In genomic region chr10:44326474-44327030, GRCh38 we compare ENCODE assay signal across 20 cellular contexts. TPM values are rescaled to one million over a fixed set of nuclear protein-coding genes. Genes with fewer than 3 reads are reported as not detected.
"Had no signal": no experiment of that assay in that cellular context is flagged by ENCODE, and none has a peak within 500 bp of the region (broad histone marks: within the 10 kb centered on the region; RNA-seq: fewer than 3 reads in every experiment).

No MANE protein-coding gene starts in this region.

- H3K36me3 ChIP-seq: neural progenitor cell, prostate gland, tibial artery had no signal

- H3K4me3 ChIP-seq: neural progenitor cell, prostate gland, skin epidermis, tibial artery had no signal

- H3K9ac ChIP-seq: neural progenitor cell had no signal

- H3K4me1 ChIP-seq: neural progenitor cell, prostate gland had no signal

- H3K4me2 ChIP-seq: neural progenitor cell had no signal

- H3K27me3 ChIP-seq: neural progenitor cell, tibial artery had no signal

- H3K27ac ChIP-seq: epithelial cell of prostate, neural progenitor cell, prostate gland, skin epidermis, tibial artery had no signal

- ATAC-seq: activated T-cell treated with anti-CD3 and anti-CD28 coated beads, Interleukin-2, amount 50 U/mL, for 4 hours; left lobe of liver; naive thymus-derived CD8-positive, alpha-beta T cell; stimulated activated effector memory CD8-positive, alpha-beta T cell treated with anti-CD3 and anti-CD28 coated beads, Interleukin-12 subunit alpha, Interleukin-12 subunit beta, amount 100 ng/mL, for 72 hours; stimulated activated naive CD8-positive, alpha-beta T cell treated with anti-CD3 and anti-CD28 coated beads, Interleukin-15, amount 100 ng/mL, for 72 hours; WTC11 had no signal

- H2AFZ ChIP-seq: neural progenitor cell had no signal

- DNase-seq: activated CD8-positive, alpha-beta memory T cell treated with anti-CD3 and anti-CD28 coated beads, Interleukin-2, amount 50 U/mL, for 48 hours; activated naive CD4-positive, alpha-beta T cell; activated T-cell treated with anti-CD3 and anti-CD28 coated beads, Interleukin-2, amount 50 U/mL, for 4 hours; amniotic stem cell; cortex of kidney; mammary epithelial cell; naive thymus-derived CD8-positive, alpha-beta T cell; right cardiac atrium; stimulated activated CD4-positive, alpha-beta T cell treated with anti-CD3 and anti-CD28 coated beads, Interleukin-1b, Interleukin-23, amount 100 ng/mL, for 48 hours; stimulated activated naive CD8-positive, alpha-beta T cell treated with anti-CD3 and anti-CD28 coated beads, Interleukin-15, amount 100 ng/mL, for 72 hours; T1000; tibial artery had no signal

- H3K9me3 ChIP-seq: prostate gland, tibial artery had no signal

RNA-seq across cellular contexts. Expression of gene CXCL12, which starts 58.3 kb away (rescaled TPM):
- total RNA-seq: activated T-helper 2 cell treated with anti-CD3 and anti-CD28 coated beads, Interferon-gamma antibody, Interleukin-2, Interleukin-4, amounts not matched to agents 10 μg/mL and 5 μg/mL and 100 μg/mL, durations not matched to agents 14 hours and 24 hours and 36 hours; naive thymus-derived CD8-positive, alpha-beta T cell had no signal
